In the genomic region with DNA sequence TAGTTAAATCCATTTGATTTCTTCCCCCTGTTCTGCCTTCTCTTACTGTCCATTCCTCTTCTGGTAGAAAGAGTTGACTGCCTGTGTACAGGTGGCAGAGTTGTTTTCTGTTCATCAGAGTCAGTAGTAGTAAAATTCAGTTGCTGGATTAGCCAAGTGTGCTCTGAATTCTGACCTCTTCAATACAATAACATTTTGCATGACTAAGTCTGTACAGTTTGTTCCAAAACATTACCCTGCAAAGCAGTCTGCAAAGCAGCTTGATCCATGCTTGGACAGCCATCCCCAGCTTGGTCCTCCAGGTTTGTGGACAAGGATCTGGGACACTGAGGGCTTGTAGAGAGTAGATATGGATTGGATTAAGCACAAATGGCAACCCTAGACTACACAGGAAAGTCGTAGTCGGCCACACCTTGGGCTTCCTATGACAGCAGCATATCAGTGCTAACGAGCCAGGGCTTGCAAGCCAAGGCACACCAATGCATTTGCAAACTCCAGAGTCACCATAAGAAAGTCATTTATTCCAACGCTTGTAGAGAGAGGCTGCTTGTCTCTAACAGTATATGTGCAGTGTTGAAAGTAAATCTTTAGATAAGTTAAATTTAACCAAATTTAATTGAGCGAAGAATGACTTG, we compare ENCODE assay signal across 19 cellular contexts. TPM values are rescaled to one million over a fixed set of nuclear protein-coding genes. Genes with fewer than 3 reads are reported as not detected.
DNase-seq lines count a peak whose midpoint lies in the region; ATAC-seq and TF ChIP-seq lines count a peak whose summit lies in the region.
"Had no signal": no experiment of that assay in that cellular context is flagged by ENCODE, and none has a peak within 500 bp of the region (broad histone marks: within the 10 kb centered on the region; RNA-seq: fewer than 3 reads in every experiment).

No MANE protein-coding gene starts in this region.

- no peak overlapping the region for H3K9ac ChIP-seq in IMR-90 (ENCODE audit: low read depth, low read length)
- H3K9ac ChIP-seq: GM23248 had no signal

- BruUV-seq in IMR-90 (replicated peaks; lab: Mats Ljungman, UMichigan): no TSS peak

- no CpG with 5 or more reads among the region's 5 CpGs for WGBS in IMR-90 (ENCODE audit: extremely low coverage in 2 of 2, insufficient read length in 1 of 2), 2 experiments
- 66% methylated on average over 5 of the region's 5 CpGs for WGBS in right cardiac atrium

- dilution Hi-C loops in IMR-90 (cut with HindIII; ENCODE audit: low sequenced_read_pairs, unreplicated experiment): no loop called here

- H3K14ac ChIP-seq in IMR-90 (replicated peaks; ENCODE audit: low read depth, low read length): no peak overlapping the region

- H3K27me3 ChIP-seq in IMR-90 (ENCODE audit: control insufficient read depth, insufficient read depth, low read length): peaks cover 19% of the 10 kb centered on the region
- H3K27me3 ChIP-seq in right cardiac atrium (ENCODE audit: control insufficient read depth, insufficient read depth): no peaks in the 10 kb centered on the region
- H3K27me3 ChIP-seq: SJCRH30 had no signal

- no peaks in the 10 kb centered on the region for H3K36me3 ChIP-seq in IMR-90 (ENCODE audit: control insufficient read depth, insufficient read depth, low read length)
- H3K36me3 ChIP-seq: BE2C, SJCRH30 had no signal

- H4K91ac ChIP-seq in IMR-90 (ENCODE audit: insufficient read depth, low read depth, low read length): no peak overlapping the region

- in situ Hi-C loops in IMR-90 (cut with MboI; ENCODE audit: low sequenced_read_pairs): no loop called here
- in situ Hi-C loops in astrocyte of the spinal cord (cut with HindIII; ENCODE audit: low sequenced_read_pairs): no loop called here

- POLR2A ChIA-PET in IMR-90 (lab: Charles Lee; ENCODE audit: unreplicated experiment): no interaction called here

- no peak overlapping the region for H4K8ac ChIP-seq in IMR-90 (ENCODE audit: low read depth in 2 of 2, low read length in 2 of 2)

- no peak overlapping the region for H2BK15ac ChIP-seq in IMR-90 (ENCODE audit: low read depth, low read length)

- no peaks in the 10 kb centered on the region for H3K79me1 ChIP-seq in IMR-90 (ENCODE audit: low read depth in 1 of 2, low read length in 2 of 2)

- peaks cover 12% of the 10 kb centered on the region for H3K9me3 ChIP-seq in IMR-90 (ENCODE audit: control insufficient read depth, insufficient read depth, low read length)
- peaks cover 4% of the 10 kb centered on the region for H3K9me3 ChIP-seq in right cardiac atrium (ENCODE audit: control insufficient read depth, low read length)
- H3K9me3 ChIP-seq: BE2C had no signal

- H3K4ac ChIP-seq in IMR-90 (ENCODE audit: low read depth, low read length): no peak overlapping the region

- H3K4me1 ChIP-seq in IMR-90 (ENCODE audit: control insufficient read depth, insufficient read depth, low read length) (peaks cover 2% of the 10 kb centered on the region; the same call in 1 of the 2 replicates), right cardiac atrium (ENCODE audit: control insufficient read depth, insufficient read depth, low read length) (no peaks in the 10 kb centered on the region)
- H3K4me1 ChIP-seq: BE2C, SJCRH30 had no signal

- no peak for TF ChIP-seq POLR2A in IMR-90 (IDR thresholded peaks at IDR 0.05; ENCODE audit: low read depth, low read length)

- H3K56ac ChIP-seq in IMR-90 (ENCODE audit: extremely low read depth, insufficient read depth, low read length): no peak overlapping the region

- intact Hi-C loops in IMR-90 (cut with micrococcal nuclease): no loop called here
- intact Hi-C loops in right cardiac atrium (cut with DNase I): no loop called here

- H3K18ac ChIP-seq in IMR-90 (ENCODE audit: low read depth, low read length): no peak overlapping the region

- H3K4me3 ChIP-seq in IMR-90 (ENCODE audit: insufficient read depth, low read depth, low read length): no peak overlapping the region
- H3K4me3 ChIP-seq in astrocyte of the spinal cord (ENCODE audit: low read depth, low read length): no peak overlapping the region
- no peak overlapping the region for H3K4me3 ChIP-seq in fibroblast of mammary gland (ENCODE audit: control insufficient read depth, low read depth, low read length)
- no peak overlapping the region for H3K4me3 ChIP-seq in right cardiac atrium (ENCODE audit: low read length)
- H3K4me3 ChIP-seq: GM23248, SJCRH30 had no signal

- H4K20me1 ChIP-seq in IMR-90 (ENCODE audit: insufficient read depth, low read length): no peaks in the 10 kb centered on the region

- no peak overlapping the region for H2BK20ac ChIP-seq in IMR-90 (ENCODE audit: low read depth, low read length)

- TF ChIP-seq RAD21 in IMR-90 (IDR thresholded peaks at IDR 0.05; ENCODE audit: low read length): no peak

- H3K4me2 ChIP-seq in IMR-90 (ENCODE audit: low read depth, low read length): no peak overlapping the region

- CTCF ChIA-PET in IMR-90 (lab: Yijun Ruan, JAX): interaction anchor here (0.8 kb wide), 1 partner anchor 18 kb away, joined by 3 read pairs; no protein-coding TSS in a partner anchor

- ATAC-seq in IMR-90 (ENCODE audit: low read depth): peak; percentile 61; the same call in 1 of the 2 replicates
- ATAC-seq in right cardiac atrium: no peak
- ATAC-seq in HG03025 (IDR thresholded peaks at IDR 0.05; ENCODE audit: low FRiP score, unreplicated experiment): no peak
- ATAC-seq: HCT116 had no signal

- no peak overlapping the region for H2AFZ ChIP-seq in IMR-90 (replicated peaks; ENCODE audit: low read length, poor library complexity)
- H2AFZ ChIP-seq: GM23248 had no signal

- DNase-seq in IMR-90: peak; percentile 33
- DNase-seq in astrocyte of the spinal cord (ENCODE audit: low read depth, low spot score): peak; percentile 41
- peak; percentile 13 for DNase-seq in fibroblast of mammary gland (ENCODE audit: low read depth)
- peak; percentile 63 for DNase-seq in renal cortical epithelial cell (ENCODE audit: low read depth)
- no peak for DNase-seq in right cardiac atrium
- no peak for DNase-seq in NCI-H1436 (lab: John Stamatoyannopoulos, UW)
- DNase-seq in NCI-H446 treated with DMSO at 0.1 percent for 48 hours (lab: John Stamatoyannopoulos, UW): no peak
- DNase-seq: BE2C; CD4-positive, alpha-beta memory T cell; DMS79; GM23248; KG1; NCI-H1048; NCI-H146; NCI-H526; SJCRH30 had no signal

- H2BK5ac ChIP-seq in IMR-90 (ENCODE audit: low read depth, low read length, poor library complexity, severe bottlenecking): no peak overlapping the region

- H3K27ac ChIP-seq in IMR-90 (ENCODE audit: insufficient read depth, low read length) (no peak overlapping the region), right cardiac atrium (ENCODE audit: low read length) (no peak overlapping the region)
- H3K27ac ChIP-seq: GM23248, SJCRH30 had no signal

- H3K23ac ChIP-seq in IMR-90 (ENCODE audit: low read depth, low read length): no peak overlapping the region

- H4K5ac ChIP-seq in IMR-90 (ENCODE audit: low read depth, low read length): no peak overlapping the region

- no peak overlapping the region for H2AK5ac ChIP-seq in IMR-90 (ENCODE audit: low read depth, low read length)

- H2BK120ac ChIP-seq in IMR-90 (ENCODE audit: low read depth, low read length): no peak overlapping the region

- H2AK9ac ChIP-seq in IMR-90 (replicated peaks; ENCODE audit: low read depth, low read length, poor library complexity): no peak overlapping the region

- TF ChIP-seq CTCF in IMR-90 (conservative IDR thresholded peaks at IDR 0.05; ENCODE audit: low read depth, low read length): no peak
- TF ChIP-seq CTCF in astrocyte of the spinal cord (IDR thresholded peaks at IDR 0.05; ENCODE audit: low read depth, low read length): no peak
- TF ChIP-seq CTCF in fibroblast of mammary gland (conservative IDR thresholded peaks at IDR 0.05; ENCODE audit: control insufficient read depth, insufficient read depth, low read depth, low read length): no peak

- no peaks in the 10 kb centered on the region for H3K9me1 ChIP-seq in IMR-90 (ENCODE audit: insufficient read depth, low read length)

TF ChIP-seq in IMR-90, 13 proteins besides CTCF, POLR2A, EP300 and RAD21 (continues in another document):
- TF ChIP-seq FOS (IDR thresholded peaks at IDR 0.05; ENCODE audit: low read depth, low read length) (no peak), NFE2L2 (IDR thresholded peaks at IDR 0.05; ENCODE audit: low read depth, low read length) (no peak), MXI1 (IDR thresholded peaks at IDR 0.05; ENCODE audit: borderline replicate concordance, low read depth, low read length) (no peak), CEBPB (IDR thresholded peaks at IDR 0.05; ENCODE audit: low read depth, low read length) (no peak), CHD1 (IDR thresholded peaks at IDR 0.05; ENCODE audit: low read depth, low read length) (no peak), MAZ (IDR thresholded peaks at IDR 0.05; ENCODE audit: borderline replicate concordance, low read depth, low read length) (no peak), RFX5 (IDR thresholded peaks at IDR 0.05; ENCODE audit: low read depth, low read length) (no peak), RCOR1 (IDR thresholded peaks at IDR 0.05; ENCODE audit: insufficient replicate concordance, low read length) (no peak), MAFK (IDR thresholded peaks at IDR 0.05; ENCODE audit: low read depth, low read length) (no peak), BHLHE40 (IDR thresholded peaks at IDR 0.05; ENCODE audit: low read depth, low read length) (no peak), SMC3 (IDR thresholded peaks at IDR 0.05; ENCODE audit: low read depth, low read length) (no peak)

RNA-seq across cellular contexts. Expression of a gene that starts 25.2 kb away (rescaled TPM):
- under 0.01 TPM in 1 of 2 replicates, not detected in the other for total RNA-seq in IMR-90 (2012; rRNA removed)
- polyA plus RNA-seq in IMR-90 (2012; rRNA removed): 0.03 TPM in 1 of 2 replicates, not detected in the other
- not detected in 2 replicates for polyA plus RNA-seq in IMR-90 (2012; cell fraction: cytosol; rRNA removed)
- polyA plus RNA-seq in IMR-90 (2012; cell fraction: nucleus; rRNA removed; ENCODE audit: low replicate concordance): 0.07 and 0.17 TPM in 2 replicates
- not detected in 2 replicates for total RNA-seq in renal cortical epithelial cell
- total RNA-seq in right cardiac atrium: not detected
- not detected for polyA plus RNA-seq in right cardiac atrium
- total RNA-seq: CD4-positive, alpha-beta memory T cell; GM23248; M059J; SJCRH30 had no signal
- polyA plus RNA-seq: CD4-positive, alpha-beta memory T cell; GM23248 had no signal

RNA-seq across cellular contexts. Expression of a gene that starts 42.0 kb away (rescaled TPM):
- total RNA-seq in IMR-90 (2012; rRNA removed): 11.7 and 23.1 TPM in 2 replicates
- 13.0 and 17.5 TPM in 2 replicates for polyA plus RNA-seq in IMR-90 (2012; rRNA removed)
- 1.4 and 5.3 TPM in 2 replicates for polyA plus RNA-seq in IMR-90 (2012; cell fraction: cytosol; rRNA removed)
- polyA plus RNA-seq in IMR-90 (2012; cell fraction: nucleus; rRNA removed; ENCODE audit: low replicate concordance): 0.42 and 5.4 TPM in 2 replicates
- total RNA-seq in renal cortical epithelial cell: 22.2 and 25.3 TPM in 2 replicates
- total RNA-seq in right cardiac atrium: 10 to 100 TPM; 14.9 to 19.9 (median 17.1) TPM
- polyA plus RNA-seq in right cardiac atrium: 14.9 TPM

Comparison
In these comparisons a context has a peak if more than half of its experiments do, and no peak if none do; other contexts are left out.
1. DNase-seq: peak in IMR-90 (single experiment), astrocyte of the spinal cord (single experiment), fibroblast of mammary gland (single experiment) and renal cortical epithelial cell (single experiment); none in right cardiac atrium (0 of 3), NCI-H1436 (single experiment) and NCI-H446 treated with DMSO at 0.1 percent for 48 hours (single experiment).